Comparison of ENCODE assay signal across 8 cellular contexts in the genomic region with DNA sequence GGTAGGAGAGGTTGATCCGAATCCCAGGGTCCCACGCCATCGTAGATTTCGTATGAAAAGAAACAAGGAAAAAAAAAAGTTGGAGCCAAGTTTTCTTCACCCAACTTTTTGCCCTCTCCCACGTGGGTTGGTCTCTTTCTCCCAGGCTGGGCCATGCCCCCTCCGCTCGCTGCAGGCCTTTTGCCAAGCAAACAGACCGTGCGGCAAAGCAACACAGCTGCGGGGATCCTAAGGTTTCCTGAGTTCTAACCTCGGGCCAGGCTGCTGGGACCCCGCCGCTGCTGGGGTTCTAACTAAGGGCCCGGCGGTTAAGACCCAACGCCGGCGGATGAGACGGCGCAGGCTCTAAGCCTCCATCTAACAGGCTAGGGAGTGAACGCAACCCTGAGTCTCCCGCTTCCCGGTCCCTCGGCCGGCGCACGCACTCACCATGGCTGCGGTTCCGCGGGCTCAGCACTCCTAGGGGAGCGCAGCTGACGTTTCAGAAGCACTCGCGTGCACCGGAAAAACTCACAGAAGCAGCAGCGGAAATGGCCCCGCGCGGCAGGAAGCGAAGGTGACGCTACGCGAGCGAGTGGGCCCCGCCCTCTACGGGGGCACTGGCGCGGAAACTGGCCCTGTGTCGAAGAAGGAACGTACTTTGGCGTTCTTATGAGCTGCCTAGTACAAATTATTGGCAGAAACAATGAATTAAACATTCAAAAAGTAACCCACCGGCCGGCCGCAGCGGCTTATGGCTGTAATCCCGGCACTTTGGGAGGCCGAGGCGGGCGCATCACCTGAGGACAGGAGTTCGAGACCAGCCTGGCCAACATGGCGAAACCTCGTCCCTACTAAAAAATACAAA. TPM values are rescaled to one million over a fixed set of nuclear protein-coding genes. Genes with fewer than 3 reads are reported as not detected.
DNase-seq lines count a peak whose midpoint lies in the region; ATAC-seq, FAIRE-seq and TF ChIP-seq lines count a peak whose summit lies in the region.

A gene (minus strand): TSS at position 503 of the 847 bp plus-strand sequence. CDS start 71 bp downstream, at position 432.

- in situ Hi-C loops in gastrocnemius medialis (cut with MboI; ENCODE audit: low sequenced_read_pairs in 4 of 4) = no loop called here

- peaks cover 0 to 3% (median 0%) of the 10 kb centered on the region in 5 experiments for H3K9me3 Mint-ChIP-seq in brain

- no peak for TF ChIP-seq RAD21 in A549 (conservative IDR thresholded peaks at IDR 0.05 in 1 of 2, IDR thresholded peaks at IDR 0.05 in 1 of 2)

- no peak for TF ChIP-seq EP300 in A549 (IDR thresholded peaks at IDR 0.05)

- TF ChIP-seq POLR2A in A549 (IDR thresholded peaks at IDR 0.05; ENCODE audit: low read length) = peak; percentile 69
- peak; percentile 86 for TF ChIP-seq POLR2A in GM18526 (IDR thresholded peaks at IDR 0.05; ENCODE audit: extremely low read depth, insufficient read length)
- TF ChIP-seq POLR2A in gastrocnemius medialis (IDR thresholded peaks at IDR 0.05) = peak; percentile 87 to 90

- peak; percentile 78 to 90 for DNase-seq in A549 (ENCODE audit: low read depth in 1 of 2, low spot score in 1 of 2)
- DNase-seq in NCI-H2171 (lab: John Stamatoyannopoulos, UW) = peak; percentile 97
- peak; percentile 93 for DNase-seq in UCSD-AML1 (lab: John Stamatoyannopoulos, UW; ENCODE audit: unreplicated experiment)
- DNase-seq in iPS DF 6.9 (ENCODE audit: low read depth, low spot score) = peak; percentile 77
- peak; percentile 87 to 90 for DNase-seq in gastrocnemius medialis

- H3K36me3 ChIP-seq in iPS DF 6.9 (ENCODE audit: control insufficient read depth, insufficient read depth, low read length) (0 out of 2 replicates have a peak, but pooled peaks cover under 1% of the 10 kb centered on the region), gastrocnemius medialis (peaks cover 0 to 4% of the 10 kb centered on the region in 2 donors)

- TF ChIP-seq CTCF in A549 (IDR thresholded peaks at IDR 0.05) = no peak
- TF ChIP-seq CTCF in brain (conservative IDR thresholded peaks at IDR 0.05) = no peak
- peak in 1 of 5 experiments; percentile 16 for TF ChIP-seq CTCF in gastrocnemius medialis (IDR thresholded peaks at IDR 0.05 in 4 of 5, conservative IDR thresholded peaks at IDR 0.05 in 1 of 5)

- no peaks in the 10 kb centered on the region for H3K27me3 ChIP-seq in iPS DF 6.9 (ENCODE audit: control insufficient read depth, insufficient read depth, low read length)
- no peaks in the 10 kb centered on the region for H3K27me3 ChIP-seq in gastrocnemius medialis

- H3K27ac Mint-ChIP-seq in brain = peak within 1 kb of the TSS; percentile 96 to 99 (median 98)

- H3K9me3 ChIP-seq in A549 (no peaks in the 10 kb centered on the region), iPS DF 6.9 (ENCODE audit: control insufficient read depth, insufficient read depth, low read length) (no peaks in the 10 kb centered on the region), gastrocnemius medialis (no peaks in the 10 kb centered on the region)

- H3K36me3 Mint-ChIP-seq in brain = peaks cover 5% of the 10 kb centered on the region

- H3K27ac ChIP-seq in A549 = peak within 1 kb of the TSS; percentile 97 to 99
- H3K27ac ChIP-seq in iPS DF 6.9 (ENCODE audit: low read length) = no peak within 1 kb of the TSS
- H3K27ac ChIP-seq in gastrocnemius medialis = peak within 1 kb of the TSS; percentile 92 to 97 (median 94)

- no peak for FAIRE-seq in A549 (lab: Jason Lieb, UNC)

- peak; percentile 98 to 99 for ATAC-seq in A549
- peak; percentile 84 for ATAC-seq in HG03066 (IDR thresholded peaks at IDR 0.05; ENCODE audit: low read depth, unreplicated experiment)
- peak; percentile 98 to 99 for ATAC-seq in gastrocnemius medialis

- H3K27me3 Mint-ChIP-seq in brain = peaks cover 4% of the 10 kb centered on the region

- H3K4me1 ChIP-seq in A549 (peaks cover 6% of the 10 kb centered on the region; the same call in 2 of the 3 replicates), iPS DF 6.9 (ENCODE audit: control insufficient read depth, insufficient read depth, low read length) (peaks cover 1% of the 10 kb centered on the region; the same call in 1 of the 2 replicates), gastrocnemius medialis (peaks cover 10 to 14% of the 10 kb centered on the region in 2 donors)

- H3K4me3 Mint-ChIP-seq in brain = peak within 1 kb of the TSS; percentile 92 to 98 (median 94)

- peak within 1 kb of the TSS; percentile 93 for H3K4me2 ChIP-seq in A549

- H3K4me3 ChIP-seq in A549 (peak within 1 kb of the TSS; percentile 84), iPS DF 6.9 (ENCODE audit: low read length) (peak within 1 kb of the TSS; percentile 67), gastrocnemius medialis (peak within 1 kb of the TSS; percentile 74 to 93 (median 84))

- peaks cover 38% of the 10 kb centered on the region for H3K4me1 Mint-ChIP-seq in brain

- 1% methylated on average over 27 of the region's 62 CpGs for whole genome bisulfite sequencing in A549 (ENCODE audit: missing lambda C conversion rate)
- WGBS in iPS DF 6.9 (ENCODE audit: insufficient coverage, insufficient read length) = no CpG with 5 or more reads among the region's 62 CpGs

- intact Hi-C loops in gastrocnemius medialis (cut with DNase I; ENCODE audit: low total_unique reads) = loop anchor here (1.0 to 5.0 kb wide), 3 partner anchors 22 to 392 kb away; a partner anchor contains a TSS

- CTCF ChIA-PET in A549 (lab: Yijun Ruan, JAX) = interaction anchor here (1.1 to 5.1 kb wide), 6 partner anchors 8 to 49 kb away, joined by 3 to 33 read pairs (median 4); no protein-coding TSS in a partner anchor

- POLR2A ChIA-PET in A549 (lab: Yijun Ruan, JAX) = interaction anchor here (0.6 to 1.4 kb wide), 3 partner anchors 9 to 122 kb away, joined by 3 to 11 read pairs (median 7); no protein-coding TSS in a partner anchor

TF ChIP-seq in A549, 52 proteins besides CTCF, POLR2A, EP300 and RAD21 (continues in another document):
- no peak for TF ChIP-seq ZFP36 (IDR thresholded peaks at IDR 0.05; ENCODE audit: borderline replicate concordance, partially characterized antibody)
- no peak for TF ChIP-seq NPAS2 (CRISPR knock-in tag; IDR thresholded peaks at IDR 0.05; ENCODE audit: borderline replicate concordance)
- TF ChIP-seq, protein P1, sequence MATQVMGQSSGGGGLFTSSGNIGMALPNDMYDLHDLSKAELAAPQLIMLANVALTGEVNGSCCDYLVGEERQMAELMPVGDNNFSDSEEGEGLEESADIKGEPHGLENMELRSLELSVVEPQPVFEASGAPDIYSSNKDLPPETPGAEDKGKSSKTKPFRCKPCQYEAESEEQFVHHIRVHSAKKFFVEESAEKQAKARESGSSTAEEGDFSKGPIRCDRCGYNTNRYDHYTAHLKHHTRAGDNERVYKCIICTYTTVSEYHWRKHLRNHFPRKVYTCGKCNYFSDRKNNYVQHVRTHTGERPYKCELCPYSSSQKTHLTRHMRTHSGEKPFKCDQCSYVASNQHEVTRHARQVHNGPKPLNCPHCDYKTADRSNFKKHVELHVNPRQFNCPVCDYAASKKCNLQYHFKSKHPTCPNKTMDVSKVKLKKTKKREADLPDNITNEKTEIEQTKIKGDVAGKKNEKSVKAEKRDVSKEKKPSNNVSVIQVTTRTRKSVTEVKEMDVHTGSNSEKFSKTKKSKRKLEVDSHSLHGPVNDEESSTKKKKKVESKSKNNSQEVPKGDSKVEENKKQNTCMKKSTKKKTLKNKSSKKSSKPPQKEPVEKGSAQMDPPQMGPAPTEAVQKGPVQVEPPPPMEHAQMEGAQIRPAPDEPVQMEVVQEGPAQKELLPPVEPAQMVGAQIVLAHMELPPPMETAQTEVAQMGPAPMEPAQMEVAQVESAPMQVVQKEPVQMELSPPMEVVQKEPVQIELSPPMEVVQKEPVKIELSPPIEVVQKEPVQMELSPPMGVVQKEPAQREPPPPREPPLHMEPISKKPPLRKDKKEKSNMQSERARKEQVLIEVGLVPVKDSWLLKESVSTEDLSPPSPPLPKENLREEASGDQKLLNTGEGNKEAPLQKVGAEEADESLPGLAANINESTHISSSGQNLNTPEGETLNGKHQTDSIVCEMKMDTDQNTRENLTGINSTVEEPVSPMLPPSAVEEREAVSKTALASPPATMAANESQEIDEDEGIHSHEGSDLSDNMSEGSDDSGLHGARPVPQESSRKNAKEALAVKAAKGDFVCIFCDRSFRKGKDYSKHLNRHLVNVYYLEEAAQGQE (IDR thresholded peaks at IDR 0.05) = no peak
- TF ChIP-seq KDM5A (IDR thresholded peaks at IDR 0.05) = no peak
- TF ChIP-seq JUNB (IDR thresholded peaks at IDR 0.05) = no peak
- TF ChIP-seq, protein P2, sequence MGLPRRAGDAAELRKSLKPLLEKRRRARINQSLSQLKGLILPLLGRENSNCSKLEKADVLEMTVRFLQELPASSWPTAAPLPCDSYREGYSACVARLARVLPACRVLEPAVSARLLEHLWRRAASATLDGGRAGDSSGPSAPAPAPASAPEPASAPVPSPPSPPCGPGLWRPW (IDR thresholded peaks at IDR 0.05) = no peak
- TF ChIP-seq, protein P3, sequence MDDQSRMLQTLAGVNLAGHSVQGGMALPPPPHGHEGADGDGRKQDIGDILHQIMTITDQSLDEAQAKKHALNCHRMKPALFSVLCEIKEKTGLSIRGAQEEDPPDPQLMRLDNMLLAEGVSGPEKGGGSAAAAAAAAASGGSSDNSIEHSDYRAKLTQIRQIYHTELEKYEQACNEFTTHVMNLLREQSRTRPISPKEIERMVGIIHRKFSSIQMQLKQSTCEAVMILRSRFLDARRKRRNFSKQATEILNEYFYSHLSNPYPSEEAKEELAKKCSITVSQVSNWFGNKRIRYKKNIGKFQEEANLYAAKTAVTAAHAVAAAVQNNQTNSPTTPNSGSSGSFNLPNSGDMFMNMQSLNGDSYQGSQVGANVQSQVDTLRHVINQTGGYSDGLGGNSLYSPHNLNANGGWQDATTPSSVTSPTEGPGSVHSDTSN (IDR thresholded peaks at IDR 0.05) = 0 out of 2 replicates have a peak, but pooled peaks have one; percentile 40
- TF ChIP-seq, protein P4, sequence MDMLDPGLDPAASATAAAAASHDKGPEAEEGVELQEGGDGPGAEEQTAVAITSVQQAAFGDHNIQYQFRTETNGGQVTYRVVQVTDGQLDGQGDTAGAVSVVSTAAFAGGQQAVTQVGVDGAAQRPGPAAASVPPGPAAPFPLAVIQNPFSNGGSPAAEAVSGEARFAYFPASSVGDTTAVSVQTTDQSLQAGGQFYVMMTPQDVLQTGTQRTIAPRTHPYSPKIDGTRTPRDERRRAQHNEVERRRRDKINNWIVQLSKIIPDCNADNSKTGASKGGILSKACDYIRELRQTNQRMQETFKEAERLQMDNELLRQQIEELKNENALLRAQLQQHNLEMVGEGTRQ (IDR thresholded peaks at IDR 0.05) = no peak
- TF ChIP-seq ZC3H11A (IDR thresholded peaks at IDR 0.05) = no peak
- no peak for TF ChIP-seq HOXB13 (CRISPR knock-in tag; IDR thresholded peaks at IDR 0.05; ENCODE audit: low read depth)
- no peak for TF ChIP-seq ESRRA (IDR thresholded peaks at IDR 0.05; ENCODE audit: borderline replicate concordance, low read length)

RNA-seq across cellular contexts. Expression of the gene that starts here (rescaled TPM):
- polyA plus RNA-seq in A549 (2011; rRNA removed) = 113 and 118 TPM in 2 replicates
- 288 and 346 TPM in 2 replicates for polyA plus RNA-seq in A549 (2012; cell fraction: cytosol; rRNA removed)
- 105 and 164 TPM in 2 replicates for polyA plus RNA-seq in A549 (2012; cell fraction: nucleus; rRNA removed)
- 92.2 to 102 TPM (median 94.7 TPM) in 3 replicates for polyA plus RNA-seq in A549 (2017; fragmentation: RNase III; extraction: RNeasy Plus Mini Kit Qiagen cat#74134 plus additional on column Dnase treatment)
- polyA minus RNA-seq in A549 (2011; rRNA and poly(A)+ RNA removed) = 87.3 and 123 TPM in 2 replicates
- polyA plus RNA-seq in brain (ENCODE audit: insufficient read depth, low read depth, low replicate concordance) = 345 TPM
- total RNA-seq in gastrocnemius medialis = 100 to 1,000 TPM; 177 to 202 (median 185) TPM
